In genomic region chr7:148461780-148462179, GRCh38 we compare ENCODE assay signal across 1 cellular context.
TF ChIP-seq lines count a peak whose summit lies in the region.

No MANE protein-coding gene starts in this region.

TF ChIP-seq in IMR-90, 13 proteins besides CTCF, POLR2A, EP300 and RAD21 (continued from another document):
- TF ChIP-seq FOS (IDR thresholded peaks at IDR 0.05; ENCODE audit: low read depth, low read length) (no peak), MAFK (IDR thresholded peaks at IDR 0.05; ENCODE audit: low read depth, low read length) (no peak), MAZ (IDR thresholded peaks at IDR 0.05; ENCODE audit: borderline replicate concordance, low read depth, low read length) (no peak), MXI1 (IDR thresholded peaks at IDR 0.05; ENCODE audit: borderline replicate concordance, low read depth, low read length) (no peak), SMC3 (IDR thresholded peaks at IDR 0.05; ENCODE audit: low read depth, low read length) (no peak), RCOR1 (IDR thresholded peaks at IDR 0.05; ENCODE audit: insufficient replicate concordance, low read length) (no peak), NFE2L2 (IDR thresholded peaks at IDR 0.05; ENCODE audit: low read depth, low read length) (no peak), RFX5 (IDR thresholded peaks at IDR 0.05; ENCODE audit: low read depth, low read length) (no peak), CHD1 (IDR thresholded peaks at IDR 0.05; ENCODE audit: low read depth, low read length) (no peak)
